1 cellular context compared by ENCODE assay signal in genomic region chr13:59607172-59607571, GRCh38.
TF ChIP-seq lines count a peak whose summit lies in the region.

No MANE protein-coding gene starts in this region.

TF ChIP-seq in GM23338, 12 proteins besides CTCF, POLR2A, EP300 and RAD21 (continued from another document):
- TF ChIP-seq ZNF462 (CRISPR knock-in tag; IDR thresholded peaks at IDR 0.05): no peak
- no peak for TF ChIP-seq EZH2phosphoT487 (IDR thresholded peaks at IDR 0.05; ENCODE audit: unreplicated experiment)
- TF ChIP-seq REST (IDR thresholded peaks at IDR 0.05; ENCODE audit: unreplicated experiment): no peak
- TF ChIP-seq POLR2AphosphoS5 (IDR thresholded peaks at IDR 0.05; ENCODE audit: low read depth): no peak
- TF ChIP-seq ZNF114 (CRISPR knock-in tag; IDR thresholded peaks at IDR 0.05): no peak
- no peak for TF ChIP-seq NANOG (IDR thresholded peaks at IDR 0.05; ENCODE audit: borderline replicate concordance)
